In genomic region chr14:63598821-63599220, GRCh38 we compare ENCODE assay signal across 19 cellular contexts. TPM values are rescaled to one million over a fixed set of nuclear protein-coding genes. Genes with fewer than 3 reads are reported as not detected.
DNase-seq lines count a peak whose midpoint lies in the region; ATAC-seq, FAIRE-seq and TF ChIP-seq lines count a peak whose summit lies in the region.
"Had no signal": no experiment of that assay in that cellular context is flagged by ENCODE, and none has a peak within 500 bp of the region (broad histone marks: within the 10 kb centered on the region; RNA-seq: fewer than 3 reads in every experiment).

No MANE protein-coding gene starts in this region.

- H3K79me2 ChIP-seq in keratinocyte (ENCODE audit: control insufficient read depth, insufficient read depth, low read length) = no peaks in the 10 kb centered on the region

- no peak for DNase-seq in H54 (ENCODE audit: insufficient read length, low spot score)
- DNase-seq in dorsolateral prefrontal cortex = peak in 3 of 10 donors; percentile 34 to 63 (median 53)
- DNase-seq in keratinocyte (ENCODE audit: low read depth, low spot score) = no peak
- DNase-seq in superior temporal gyrus (ENCODE audit: extremely low spot score) = peak; percentile 86
- DNase-seq in stimulated activated effector memory CD8-positive, alpha-beta T cell treated with anti-CD3 and anti-CD28 coated beads, Interleukin-12 subunit alpha, Interleukin-12 subunit beta, amount 100 ng/mL, for 72 hours (ENCODE audit: low spot score in 2 of 2) = no peak
- DNase-seq in activated CD4-positive, alpha-beta T cell treated with anti-CD3 and anti-CD28 coated beads, Interleukin-2, amount 50 U/mL, for 4 hours = no peak
- DNase-seq in ascending aorta (ENCODE audit: low spot score in 2 of 2) = no peak
- DNase-seq in right atrium auricular region (ENCODE audit: low spot score) = no peak
- DNase-seq: CD8-positive, alpha-beta T cell; DMS79; NCI-H187 treated with DMSO at 0.1 percent for 48 hours; NCI-H226; NCI-H524; RPMI8226; SIG-M5 had no signal

- peaks cover 6% of the 10 kb centered on the region for H3K4me1 Mint-ChIP-seq in stimulated activated effector memory CD8-positive, alpha-beta T cell treated with anti-CD3 and anti-CD28 coated beads, Interleukin-12 subunit alpha, Interleukin-12 subunit beta, amount 100 ng/mL, for 72 hours

- H3K27me3 ChIP-seq in dorsolateral prefrontal cortex (no peaks in the 10 kb centered on the region), keratinocyte (ENCODE audit: control insufficient read depth, extremely low read depth, insufficient read depth, low read length) (no peaks in the 10 kb centered on the region), ascending aorta (no peaks in the 10 kb centered on the region), right atrium auricular region (no peaks in the 10 kb centered on the region)
- H3K27me3 ChIP-seq: BLaER1 treated with 17β-estradiol and CSF1 and Interleukin-3, amounts not matched to agents 10 nM and 100 nM had no signal

- H3K4me3 ChIP-seq in dorsolateral prefrontal cortex (peak overlapping the region in 25 of 59 donors; percentile 1 to 52 (median 15)), keratinocyte (ENCODE audit: control insufficient read depth in 2 of 3, extremely low read depth in 1 of 3, insufficient read depth in 2 of 3, low read depth in 1 of 3, low read length in 3 of 3) (no peak overlapping the region), ascending aorta (no peak overlapping the region), right atrium auricular region (no peak overlapping the region)
- H3K4me3 ChIP-seq: A549; BLaER1 treated with 17β-estradiol and CSF1 and Interleukin-3, amounts not matched to agents 10 nM and 100 nM; K562 had no signal

- TF ChIP-seq CTCF in dorsolateral prefrontal cortex (IDR thresholded peaks at IDR 0.05 in 54 of 56, conservative IDR thresholded peaks at IDR 0.05 in 2 of 56; ENCODE audit: low read depth in 1 of 56, partially characterized antibody in 56 of 56) = peak in 1 of 56 donors; percentile 12
- TF ChIP-seq CTCF in keratinocyte (optimal IDR thresholded peaks at IDR 0.05 in 1 of 3, IDR thresholded peaks at IDR 0.05 in 1 of 3, conservative IDR thresholded peaks at IDR 0.05 in 1 of 3; ENCODE audit: extremely low read depth in 1 of 3, insufficient read depth in 2 of 3, low read length in 3 of 3) = no peak
- TF ChIP-seq CTCF in ascending aorta (IDR thresholded peaks at IDR 0.05) = no peak
- TF ChIP-seq CTCF in right atrium auricular region (IDR thresholded peaks at IDR 0.05) = no peak

- TF ChIP-seq POLR2A in H54 (IDR thresholded peaks at IDR 0.05; ENCODE audit: low read depth, low read length) = no peak

- dilution Hi-C loops in keratinocyte (cut with MboI; ENCODE audit: extremely low pct_ligation_motif_present, low sequenced_read_pairs) = no loop called here

- ATAC-seq in stimulated activated effector memory CD8-positive, alpha-beta T cell treated with anti-CD3 and anti-CD28 coated beads, Interleukin-12 subunit alpha, Interleukin-12 subunit beta, amount 100 ng/mL, for 72 hours = no peak
- ATAC-seq: A549; CD8-positive, alpha-beta T cell; K562 had no signal

- H2AFZ ChIP-seq in keratinocyte (ENCODE audit: control insufficient read depth, low read length) = no peak overlapping the region

- no peak overlapping the region for H3K4me3 Mint-ChIP-seq in stimulated activated effector memory CD8-positive, alpha-beta T cell treated with anti-CD3 and anti-CD28 coated beads, Interleukin-12 subunit alpha, Interleukin-12 subunit beta, amount 100 ng/mL, for 72 hours
- H3K4me3 Mint-ChIP-seq: CD8-positive, alpha-beta T cell had no signal

- peak overlapping the region in 44 of 59 donors; percentile 7 to 87 (median 60) for H3K27ac ChIP-seq in dorsolateral prefrontal cortex
- H3K27ac ChIP-seq in keratinocyte (ENCODE audit: control insufficient read depth, insufficient read depth, low read length) = no peak overlapping the region
- H3K27ac ChIP-seq in ascending aorta = no peak overlapping the region
- H3K27ac ChIP-seq in right atrium auricular region = no peak overlapping the region
- H3K27ac ChIP-seq: A549; BLaER1 treated with 17β-estradiol and CSF1 and Interleukin-3, amounts not matched to agents 10 nM and 100 nM had no signal

- peaks cover 3 to 9% of the 10 kb centered on the region in 2 experiments for H3K36me3 ChIP-seq in keratinocyte (ENCODE audit: control insufficient read depth in 2 of 2, extremely low read depth in 1 of 2, insufficient read depth in 2 of 2, low read length in 2 of 2)
- peaks cover 15 to 28% of the 10 kb centered on the region in 2 donors for H3K36me3 ChIP-seq in ascending aorta
- peaks cover 14% of the 10 kb centered on the region for H3K36me3 ChIP-seq in right atrium auricular region

- H3K9me1 ChIP-seq in keratinocyte (ENCODE audit: control insufficient read depth, extremely low read depth, insufficient read depth, low read length) = no peaks in the 10 kb centered on the region

- H3K27ac Mint-ChIP-seq in stimulated activated effector memory CD8-positive, alpha-beta T cell treated with anti-CD3 and anti-CD28 coated beads, Interleukin-12 subunit alpha, Interleukin-12 subunit beta, amount 100 ng/mL, for 72 hours = no peak overlapping the region
- H3K27ac Mint-ChIP-seq: CD8-positive, alpha-beta T cell had no signal

- H3K36me3 Mint-ChIP-seq in stimulated activated effector memory CD8-positive, alpha-beta T cell treated with anti-CD3 and anti-CD28 coated beads, Interleukin-12 subunit alpha, Interleukin-12 subunit beta, amount 100 ng/mL, for 72 hours = peaks cover 81% of the 10 kb centered on the region

- H3K9ac ChIP-seq in keratinocyte (ENCODE audit: control insufficient read depth, extremely low read depth, insufficient read depth, low read length) = no peak overlapping the region
- H3K9ac ChIP-seq: BLaER1 treated with 17β-estradiol and CSF1 and Interleukin-3, amounts not matched to agents 10 nM and 100 nM had no signal

- H3K9me3 ChIP-seq in keratinocyte (ENCODE audit: control insufficient read depth, low read depth, low read length) (peaks cover 7% of the 10 kb centered on the region), ascending aorta (peaks cover 0 to 22% of the 10 kb centered on the region in 2 donors), right atrium auricular region (peaks cover 0 to 2% of the 10 kb centered on the region in 2 donors)

- H4K20me1 ChIP-seq in keratinocyte (ENCODE audit: control insufficient read depth, extremely low read depth, insufficient read depth, low read length) = no peaks in the 10 kb centered on the region

- no peak overlapping the region for H3K4me2 ChIP-seq in keratinocyte (ENCODE audit: control insufficient read depth, extremely low read depth, insufficient read depth, low read depth, low read length)
- H3K4me2 ChIP-seq: A549; BLaER1 treated with 17β-estradiol and CSF1 and Interleukin-3, amounts not matched to agents 10 nM and 100 nM had no signal

- peak; percentile 69 for FAIRE-seq in H54 (lab: Jason Lieb, UNC)
- peak; percentile 46 for FAIRE-seq in keratinocyte (lab: Jason Lieb, UNC)
- FAIRE-seq: A549, D721Med, K562 had no signal

- H3K4me1 ChIP-seq in keratinocyte (ENCODE audit: control insufficient read depth, extremely low read depth, insufficient read depth, low read length) (no peaks in the 10 kb centered on the region), ascending aorta (no peaks in the 10 kb centered on the region), right atrium auricular region (no peaks in the 10 kb centered on the region)
- H3K4me1 ChIP-seq: A549; BLaER1 treated with 17β-estradiol and CSF1 and Interleukin-3, amounts not matched to agents 10 nM and 100 nM had no signal

- peaks cover 3% of the 10 kb centered on the region for H3K9me3 Mint-ChIP-seq in stimulated activated effector memory CD8-positive, alpha-beta T cell treated with anti-CD3 and anti-CD28 coated beads, Interleukin-12 subunit alpha, Interleukin-12 subunit beta, amount 100 ng/mL, for 72 hours

- intact Hi-C loops in dorsolateral prefrontal cortex (cut with DNase I) = loop anchor here in 1 of 2 donors (10.0 kb wide), 1 partner anchor 54 kb away; the partner anchor contains the start of gene PPP2R5E
- intact Hi-C loops in ascending aorta (cut with DNase I) = no loop called here

RNA-seq across cellular contexts. Expression of gene WDR89, which starts 42.9 kb away (rescaled TPM):
- 10 to 100 TPM in 119 of 120 experiments, 1 to 10 TPM in 1; 9.3 to 21.4 (median 15.0) TPM for total RNA-seq in dorsolateral prefrontal cortex
- 6.4 to 14.3 TPM (median 9.4 TPM) in 3 replicates for polyA plus RNA-seq in keratinocyte
- polyA plus RNA-seq in keratinocyte (2011; ENCODE audit: low read depth) = 6.3 TPM
- 4.7 and 10.4 TPM in 2 replicates for polyA plus RNA-seq in keratinocyte (2011; cell fraction: cytosol; rRNA removed)
- 8.8 and 12.8 TPM in 2 replicates for polyA plus RNA-seq in keratinocyte (2011; cell fraction: nucleus; rRNA removed)
- 7.7 and 9.1 TPM in 2 replicates for polyA plus RNA-seq in keratinocyte (2012; ENCODE audit: low replicate concordance)
- polyA minus RNA-seq in keratinocyte = 2.4 to 16.5 TPM (median 7.0 TPM) in 3 replicates
- polyA minus RNA-seq in keratinocyte (2011; cell fraction: cytosol; rRNA and poly(A)+ RNA removed) = 7.5 TPM
- polyA minus RNA-seq in keratinocyte (2011; cell fraction: nucleus; rRNA and poly(A)+ RNA removed) = 5.5 and 12.6 TPM in 2 replicates
- total RNA-seq in ascending aorta = not detected
- 1 to 10 TPM; 3.4 to 4.2 TPM for total RNA-seq in right atrium auricular region

RNA-seq across cellular contexts. Expression of gene PPP2R5E, which starts 55.6 kb away (rescaled TPM):
- total RNA-seq in dorsolateral prefrontal cortex (10 to 100 TPM; 33.6 to 65.9 (median 50.8) TPM), ascending aorta (5.7 TPM), right atrium auricular region (10 to 100 TPM; 17.3 to 18.7 TPM)
- polyA plus RNA-seq in keratinocyte = 11.2 to 23.4 TPM (median 22.7 TPM) in 3 replicates
- 30.0 TPM for polyA plus RNA-seq in keratinocyte (2011; ENCODE audit: low read depth)
- 15.5 and 31.4 TPM in 2 replicates for polyA plus RNA-seq in keratinocyte (2011; cell fraction: cytosol; rRNA removed)
- 13.8 and 17.9 TPM in 2 replicates for polyA plus RNA-seq in keratinocyte (2011; cell fraction: nucleus; rRNA removed)
- polyA plus RNA-seq in keratinocyte (2012; ENCODE audit: low replicate concordance) = 19.4 and 25.2 TPM in 2 replicates
- polyA minus RNA-seq in keratinocyte = 7.8 to 37.8 TPM (median 14.9 TPM) in 3 replicates
- 24.9 TPM for polyA minus RNA-seq in keratinocyte (2011; cell fraction: cytosol; rRNA and poly(A)+ RNA removed)
- polyA minus RNA-seq in keratinocyte (2011; cell fraction: nucleus; rRNA and poly(A)+ RNA removed) = 16.0 and 34.0 TPM in 2 replicates

Comparison
In these comparisons a context has a peak if more than half of its experiments do, and no peak if none do; other contexts are left out.
1. H3K27ac ChIP-seq: peak in dorsolateral prefrontal cortex (44 of 59); none in keratinocyte (single experiment), ascending aorta (0 of 2) and right atrium auricular region (0 of 2).